ENCODE assay signal across 10 cellular contexts in genomic region chr1:114988095-114988494, GRCh38. TPM values are rescaled to one million over a fixed set of nuclear protein-coding genes. Genes with fewer than 3 reads are reported as not detected.
"Had no signal": no experiment of that assay in that cellular context is flagged by ENCODE, and none has a peak within 500 bp of the region (broad histone marks: within the 10 kb centered on the region; RNA-seq: fewer than 3 reads in every experiment).

No MANE protein-coding gene starts in this region.

- ATAC-seq: HepG2, K562 had no signal

- H3K27ac ChIP-seq: HL-60, KMS-11 had no signal

- H3K27me3 Mint-ChIP-seq: IgD-negative memory B cell had no signal

- H3K36me3 Mint-ChIP-seq: IgD-negative memory B cell had no signal

- H3K4me3 Mint-ChIP-seq: IgD-negative memory B cell had no signal

- H3K4me3 ChIP-seq: K562 had no signal

- H3K9ac ChIP-seq: KMS-11 had no signal

- H3K27ac Mint-ChIP-seq: IgD-negative memory B cell had no signal

- DNase-seq: IMR-90, KBM-7, KG1 had no signal

- H3K4me1 Mint-ChIP-seq: IgD-negative memory B cell had no signal

RNA-seq across cellular contexts. Expression of gene TSHB, which starts 41.5 kb away (rescaled TPM):
- total RNA-seq: HepG2, HT-29, HT1080, IMR-90, K562 had no signal
